23 cellular contexts compared by ENCODE assay signal in the genomic region with DNA sequence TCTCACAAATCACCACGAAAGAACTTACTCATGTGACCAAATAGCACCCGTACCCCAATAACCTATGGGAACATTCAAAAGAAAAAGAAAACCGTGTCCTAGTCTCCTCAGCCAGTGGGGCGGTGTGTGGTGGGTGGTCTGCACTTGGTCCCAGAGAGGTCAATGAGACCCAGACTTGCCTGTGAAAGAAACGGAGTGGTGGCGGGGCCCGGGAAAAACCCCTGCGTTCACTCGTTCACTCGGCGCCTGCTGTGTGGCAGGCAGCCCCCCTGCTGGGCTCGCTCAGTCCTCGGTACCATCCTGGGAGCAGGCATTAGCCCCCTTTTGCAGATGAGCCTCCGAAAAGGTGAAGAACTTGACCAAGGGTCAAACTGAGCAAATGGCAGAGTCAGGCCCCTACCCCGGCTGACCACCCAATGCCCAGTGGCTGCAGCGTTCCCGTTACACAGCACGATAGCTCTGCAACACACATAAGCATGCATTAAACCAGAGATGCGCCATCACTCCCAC. TPM values are rescaled to one million over a fixed set of nuclear protein-coding genes. Genes with fewer than 3 reads are reported as not detected.
"Had no signal": no experiment of that assay in that cellular context is flagged by ENCODE, and none has a peak within 500 bp of the region (broad histone marks: within the 10 kb centered on the region; RNA-seq: fewer than 3 reads in every experiment).

No MANE protein-coding gene starts in this region.

- H2AFZ ChIP-seq: neural progenitor cell had no signal

- H3K27ac Mint-ChIP-seq: memory B cell; mesothelial cell of epicardium; natural killer cell treated with Interleukin-12 subunit alpha and Interleukin-12 subunit beta and Interleukin-15 and Interleukin-18, amount 100 ng/mL, for 72 hours; type B pancreatic cell had no signal

- ATAC-seq: gastroesophageal sphincter; left cardiac atrium; lower lobe of right lung; natural killer cell treated with Interleukin-12 subunit alpha and Interleukin-12 subunit beta and Interleukin-15 and Interleukin-18, amount 100 ng/mL, for 72 hours; pancreas had no signal

- DNase-seq: colonic mucosa; dermis blood vessel endothelial cell; esophagus squamous epithelium; foreskin fibroblast; glutamatergic neuron; left cardiac atrium; left ventricle myocardium inferior; occipital lobe; pancreas; stimulated activated CD4-positive, alpha-beta T cell treated with anti-CD3 and anti-CD28 coated beads, Interleukin-2, amount 100 ng/mL, for 48 hours; stimulated activated naive CD4-positive, alpha-beta T cell treated with Interleukin-2 at 50 U/mL for 16 hours; thyroid gland had no signal

- H3K36me3 Mint-ChIP-seq: memory B cell; mesothelial cell of epicardium; natural killer cell treated with Interleukin-12 subunit alpha and Interleukin-12 subunit beta and Interleukin-15 and Interleukin-18, amount 100 ng/mL, for 72 hours; neural progenitor cell; type B pancreatic cell had no signal

- H3K9ac ChIP-seq: neural progenitor cell had no signal

- H3K4me1 ChIP-seq: gastroesophageal sphincter, left ventricle myocardium inferior, pancreas, prostate gland, right atrium auricular region, thyroid gland had no signal

- H3K9me3 Mint-ChIP-seq: natural killer cell treated with Interleukin-12 subunit alpha and Interleukin-12 subunit beta and Interleukin-15 and Interleukin-18, amount 100 ng/mL, for 72 hours; neural progenitor cell; type B pancreatic cell had no signal

- H3K27me3 Mint-ChIP-seq: memory B cell; natural killer cell treated with Interleukin-12 subunit alpha and Interleukin-12 subunit beta and Interleukin-15 and Interleukin-18, amount 100 ng/mL, for 72 hours; type B pancreatic cell had no signal

- H3K4me3 Mint-ChIP-seq: memory B cell; mesothelial cell of epicardium; natural killer cell treated with Interleukin-12 subunit alpha and Interleukin-12 subunit beta and Interleukin-15 and Interleukin-18, amount 100 ng/mL, for 72 hours; neural progenitor cell; type B pancreatic cell had no signal

- H3K4me2 ChIP-seq: neural progenitor cell had no signal

- H3K27me3 ChIP-seq: colonic mucosa, esophagus squamous epithelium, gastroesophageal sphincter, neural progenitor cell, pancreas, right atrium auricular region, thyroid gland had no signal

- H3K4me3 ChIP-seq: colonic mucosa, esophagus squamous epithelium, gastroesophageal sphincter, left ventricle myocardium inferior, lower lobe of right lung, neural progenitor cell, pancreas, prostate gland, right atrium auricular region, thyroid gland had no signal

- H3K27ac ChIP-seq: colonic mucosa, esophagus squamous epithelium, gastroesophageal sphincter, left ventricle myocardium inferior, lower lobe of right lung, neural progenitor cell, pancreas, prostate gland, right atrium auricular region, thyroid gland had no signal

- H3K36me3 ChIP-seq: colonic mucosa, esophagus squamous epithelium, gastroesophageal sphincter, left ventricle myocardium inferior, lower lobe of right lung, neural progenitor cell, pancreas, prostate gland, right atrium auricular region, thyroid gland had no signal

- H3K4me1 Mint-ChIP-seq: mesothelial cell of epicardium had no signal

- H3K9me3 ChIP-seq: colonic mucosa, esophagus squamous epithelium, gastroesophageal sphincter, left ventricle myocardium inferior, lower lobe of right lung, pancreas, prostate gland, right atrium auricular region, thyroid gland had no signal

RNA-seq across cellular contexts. Expression of a gene that starts 36.0 kb away (rescaled TPM):
- total RNA-seq: colonic mucosa, dermis blood vessel endothelial cell, epithelial cell of proximal tubule, esophagus squamous epithelium, gastroesophageal sphincter, left cardiac atrium, left ventricle myocardium inferior, myocyte, occipital lobe, right atrium auricular region, thyroid gland had no signal
- polyA plus RNA-seq: pancreas had no signal

RNA-seq across cellular contexts. Expression of a gene that starts 41.2 kb away (rescaled TPM):
- total RNA-seq: dermis blood vessel endothelial cell; gastroesophageal sphincter; left ventricle myocardium inferior; mesothelial cell of epicardium; myocyte; natural killer cell treated with Interleukin-12 subunit alpha and Interleukin-12 subunit beta and Interleukin-15 and Interleukin-18, amount 100 ng/mL, for 72 hours; occipital lobe had no signal
